In genomic region chr5:59061377-59061776, GRCh38 we compare ENCODE assay signal across 1 cellular context.
TF ChIP-seq lines count a peak whose summit lies in the region.

No MANE protein-coding gene starts in this region.

TF ChIP-seq in HepG2, 621 proteins besides CTCF, POLR2A, EP300 and RAD21 (continued from another document and continues in another):
- TF ChIP-seq, protein P1, sequence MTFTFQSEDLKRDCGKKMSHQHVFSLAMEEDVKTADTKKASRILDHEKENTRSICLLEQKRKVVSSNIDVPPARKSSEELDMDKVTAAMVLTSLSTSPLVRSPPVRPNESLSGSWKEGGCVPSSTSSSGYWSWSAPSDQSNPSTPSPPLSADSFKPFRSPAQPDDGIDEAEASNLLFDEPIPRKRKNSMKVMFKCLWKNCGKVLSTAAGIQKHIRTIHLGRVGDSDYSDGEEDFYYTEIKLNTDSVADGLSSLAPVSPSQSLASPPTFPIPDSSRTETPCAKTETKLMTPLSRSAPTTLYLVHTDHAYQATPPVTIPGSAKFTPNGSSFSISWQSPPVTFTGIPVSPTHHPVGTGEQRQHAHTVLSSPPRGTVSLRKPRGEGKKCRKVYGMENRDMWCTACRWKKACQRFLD (CRISPR knock-in tag; IDR thresholded peaks at IDR 0.05; ENCODE audit: borderline replicate concordance): no peak
- TF ChIP-seq, protein P2, sequence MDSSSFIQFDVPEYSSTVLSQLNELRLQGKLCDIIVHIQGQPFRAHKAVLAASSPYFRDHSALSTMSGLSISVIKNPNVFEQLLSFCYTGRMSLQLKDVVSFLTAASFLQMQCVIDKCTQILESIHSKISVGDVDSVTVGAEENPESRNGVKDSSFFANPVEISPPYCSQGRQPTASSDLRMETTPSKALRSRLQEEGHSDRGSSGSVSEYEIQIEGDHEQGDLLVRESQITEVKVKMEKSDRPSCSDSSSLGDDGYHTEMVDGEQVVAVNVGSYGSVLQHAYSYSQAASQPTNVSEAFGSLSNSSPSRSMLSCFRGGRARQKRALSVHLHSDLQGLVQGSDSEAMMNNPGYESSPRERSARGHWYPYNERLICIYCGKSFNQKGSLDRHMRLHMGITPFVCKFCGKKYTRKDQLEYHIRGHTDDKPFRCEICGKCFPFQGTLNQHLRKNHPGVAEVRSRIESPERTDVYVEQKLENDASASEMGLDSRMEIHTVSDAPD (CRISPR knock-in tag; IDR thresholded peaks at IDR 0.05): no peak
- TF ChIP-seq ZBTB3 (CRISPR knock-in tag; IDR thresholded peaks at IDR 0.05; ENCODE audit: borderline replicate concordance, low read depth) (no peak), USF2 (IDR thresholded peaks at IDR 0.05; ENCODE audit: low read depth, low read length) (no peak), USF2 (CRISPR knock-in tag; IDR thresholded peaks at IDR 0.05; ENCODE audit: borderline replicate concordance) (no peak), MYC (CRISPR knock-in tag; IDR thresholded peaks at IDR 0.05; ENCODE audit: borderline replicate concordance) (no peak), NKX3-1 (CRISPR knock-in tag; IDR thresholded peaks at IDR 0.05) (no peak), MAF1 (CRISPR knock-in tag; IDR thresholded peaks at IDR 0.05; ENCODE audit: borderline replicate concordance) (no peak), ZMYM2 (CRISPR knock-in tag; IDR thresholded peaks at IDR 0.05) (no peak), ZNF83 (CRISPR knock-in tag; IDR thresholded peaks at IDR 0.05; ENCODE audit: borderline replicate concordance) (no peak), ZKSCAN1 (IDR thresholded peaks at IDR 0.05; ENCODE audit: low read length) (no peak), ZBTB2 (CRISPR knock-in tag; IDR thresholded peaks at IDR 0.05; ENCODE audit: low read depth) (no peak), FOXJ3 (CRISPR knock-in tag; IDR thresholded peaks at IDR 0.05; ENCODE audit: borderline replicate concordance) (peak; percentile 43; the same call in 1 of the 2 replicates), HNF4G (IDR thresholded peaks at IDR 0.05; ENCODE audit: borderline replicate concordance, low read depth, low read length) (no peak), HNF4G (CRISPR knock-in tag; IDR thresholded peaks at IDR 0.05; ENCODE audit: borderline replicate concordance, low read depth) (no peak), ADNP (CRISPR knock-in tag; IDR thresholded peaks at IDR 0.05) (no peak), RELA (CRISPR knock-in tag; IDR thresholded peaks at IDR 0.05) (no peak), LCORL (IDR thresholded peaks at IDR 0.05) (no peak), LCORL (CRISPR knock-in tag; IDR thresholded peaks at IDR 0.05) (no peak), TEF (CRISPR knock-in tag; IDR thresholded peaks at IDR 0.05) (no peak), MIER2 (CRISPR knock-in tag; IDR thresholded peaks at IDR 0.05) (no peak), ZNF580 (CRISPR knock-in tag; IDR thresholded peaks at IDR 0.05; ENCODE audit: borderline replicate concordance, low read depth) (no peak), XRCC5 (optimal IDR thresholded peaks at IDR 0.05; ENCODE audit: low read length) (no peak), ZNF367 (CRISPR knock-in tag; IDR thresholded peaks at IDR 0.05; ENCODE audit: borderline replicate concordance) (no peak), SAP130 (CRISPR knock-in tag; IDR thresholded peaks at IDR 0.05; ENCODE audit: low read depth) (peak; percentile 64), SOX6 (IDR thresholded peaks at IDR 0.05) (no peak), SOX6 (CRISPR knock-in tag; IDR thresholded peaks at IDR 0.05) (no peak; the same call in 1 of the 2 replicates), RXRA (CRISPR knock-in tag; IDR thresholded peaks at IDR 0.05) (no peak), CREB3 (CRISPR knock-in tag; IDR thresholded peaks at IDR 0.05) (no peak), ZNF644 (CRISPR knock-in tag; IDR thresholded peaks at IDR 0.05; ENCODE audit: low read depth) (no peak), CHCHD3 (CRISPR knock-in tag; IDR thresholded peaks at IDR 0.05) (no peak), KAT8 (CRISPR knock-in tag; IDR thresholded peaks at IDR 0.05) (no peak), SMYD3 (CRISPR knock-in tag; IDR thresholded peaks at IDR 0.05) (no peak), ZFP82 (CRISPR knock-in tag; IDR thresholded peaks at IDR 0.05; ENCODE audit: borderline replicate concordance) (no peak), ZNF34 (CRISPR knock-in tag; IDR thresholded peaks at IDR 0.05; ENCODE audit: borderline replicate concordance) (no peak), FOSL1 (CRISPR knock-in tag; IDR thresholded peaks at IDR 0.05; ENCODE audit: borderline replicate concordance) (peak; percentile 94), TMF1 (CRISPR knock-in tag; IDR thresholded peaks at IDR 0.05; ENCODE audit: low read depth) (no peak)
- TF ChIP-seq, protein P3, sequence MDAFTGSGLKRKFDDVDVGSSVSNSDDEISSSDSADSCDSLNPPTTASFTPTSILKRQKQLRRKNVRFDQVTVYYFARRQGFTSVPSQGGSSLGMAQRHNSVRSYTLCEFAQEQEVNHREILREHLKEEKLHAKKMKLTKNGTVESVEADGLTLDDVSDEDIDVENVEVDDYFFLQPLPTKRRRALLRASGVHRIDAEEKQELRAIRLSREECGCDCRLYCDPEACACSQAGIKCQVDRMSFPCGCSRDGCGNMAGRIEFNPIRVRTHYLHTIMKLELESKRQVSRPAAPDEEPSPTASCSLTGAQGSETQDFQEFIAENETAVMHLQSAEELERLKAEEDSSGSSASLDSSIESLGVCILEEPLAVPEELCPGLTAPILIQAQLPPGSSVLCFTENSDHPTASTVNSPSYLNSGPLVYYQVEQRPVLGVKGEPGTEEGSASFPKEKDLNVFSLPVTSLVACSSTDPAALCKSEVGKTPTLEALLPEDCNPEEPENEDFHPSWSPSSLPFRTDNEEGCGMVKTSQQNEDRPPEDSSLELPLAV (CRISPR knock-in tag; conservative IDR thresholded peaks at IDR 0.05; ENCODE audit: low read depth): no peak
- TF ChIP-seq, protein P4, sequence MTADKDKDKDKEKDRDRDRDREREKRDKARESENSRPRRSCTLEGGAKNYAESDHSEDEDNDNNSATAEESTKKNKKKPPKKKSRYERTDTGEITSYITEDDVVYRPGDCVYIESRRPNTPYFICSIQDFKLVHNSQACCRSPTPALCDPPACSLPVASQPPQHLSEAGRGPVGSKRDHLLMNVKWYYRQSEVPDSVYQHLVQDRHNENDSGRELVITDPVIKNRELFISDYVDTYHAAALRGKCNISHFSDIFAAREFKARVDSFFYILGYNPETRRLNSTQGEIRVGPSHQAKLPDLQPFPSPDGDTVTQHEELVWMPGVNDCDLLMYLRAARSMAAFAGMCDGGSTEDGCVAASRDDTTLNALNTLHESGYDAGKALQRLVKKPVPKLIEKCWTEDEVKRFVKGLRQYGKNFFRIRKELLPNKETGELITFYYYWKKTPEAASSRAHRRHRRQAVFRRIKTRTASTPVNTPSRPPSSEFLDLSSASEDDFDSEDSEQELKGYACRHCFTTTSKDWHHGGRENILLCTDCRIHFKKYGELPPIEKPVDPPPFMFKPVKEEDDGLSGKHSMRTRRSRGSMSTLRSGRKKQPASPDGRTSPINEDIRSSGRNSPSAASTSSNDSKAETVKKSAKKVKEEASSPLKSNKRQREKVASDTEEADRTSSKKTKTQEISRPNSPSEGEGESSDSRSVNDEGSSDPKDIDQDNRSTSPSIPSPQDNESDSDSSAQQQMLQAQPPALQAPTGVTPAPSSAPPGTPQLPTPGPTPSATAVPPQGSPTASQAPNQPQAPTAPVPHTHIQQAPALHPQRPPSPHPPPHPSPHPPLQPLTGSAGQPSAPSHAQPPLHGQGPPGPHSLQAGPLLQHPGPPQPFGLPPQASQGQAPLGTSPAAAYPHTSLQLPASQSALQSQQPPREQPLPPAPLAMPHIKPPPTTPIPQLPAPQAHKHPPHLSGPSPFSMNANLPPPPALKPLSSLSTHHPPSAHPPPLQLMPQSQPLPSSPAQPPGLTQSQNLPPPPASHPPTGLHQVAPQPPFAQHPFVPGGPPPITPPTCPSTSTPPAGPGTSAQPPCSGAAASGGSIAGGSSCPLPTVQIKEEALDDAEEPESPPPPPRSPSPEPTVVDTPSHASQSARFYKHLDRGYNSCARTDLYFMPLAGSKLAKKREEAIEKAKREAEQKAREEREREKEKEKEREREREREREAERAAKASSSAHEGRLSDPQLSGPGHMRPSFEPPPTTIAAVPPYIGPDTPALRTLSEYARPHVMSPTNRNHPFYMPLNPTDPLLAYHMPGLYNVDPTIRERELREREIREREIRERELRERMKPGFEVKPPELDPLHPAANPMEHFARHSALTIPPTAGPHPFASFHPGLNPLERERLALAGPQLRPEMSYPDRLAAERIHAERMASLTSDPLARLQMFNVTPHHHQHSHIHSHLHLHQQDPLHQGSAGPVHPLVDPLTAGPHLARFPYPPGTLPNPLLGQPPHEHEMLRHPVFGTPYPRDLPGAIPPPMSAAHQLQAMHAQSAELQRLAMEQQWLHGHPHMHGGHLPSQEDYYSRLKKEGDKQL (CRISPR knock-in tag; IDR thresholded peaks at IDR 0.05; ENCODE audit: low read depth): peak; percentile 49; the same call in 1 of the 2 replicates
- TF ChIP-seq, protein P5, sequence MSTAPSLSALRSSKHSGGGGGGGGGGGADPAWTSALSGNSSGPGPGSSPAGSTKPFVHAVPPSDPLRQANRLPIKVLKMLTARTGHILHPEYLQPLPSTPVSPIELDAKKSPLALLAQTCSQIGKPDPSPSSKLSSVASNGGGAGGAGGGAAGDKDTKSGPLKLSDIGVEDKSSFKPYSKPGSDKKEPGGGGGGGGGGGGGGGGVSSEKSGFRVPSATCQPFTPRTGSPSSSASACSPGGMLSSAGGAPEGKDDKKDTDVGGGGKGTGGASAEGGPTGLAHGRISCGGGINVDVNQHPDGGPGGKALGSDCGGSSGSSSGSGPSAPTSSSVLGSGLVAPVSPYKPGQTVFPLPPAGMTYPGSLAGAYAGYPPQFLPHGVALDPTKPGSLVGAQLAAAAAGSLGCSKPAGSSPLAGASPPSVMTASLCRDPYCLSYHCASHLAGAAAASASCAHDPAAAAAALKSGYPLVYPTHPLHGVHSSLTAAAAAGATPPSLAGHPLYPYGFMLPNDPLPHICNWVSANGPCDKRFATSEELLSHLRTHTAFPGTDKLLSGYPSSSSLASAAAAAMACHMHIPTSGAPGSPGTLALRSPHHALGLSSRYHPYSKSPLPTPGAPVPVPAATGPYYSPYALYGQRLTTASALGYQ (CRISPR knock-in tag; IDR thresholded peaks at IDR 0.05): peak; percentile 55; the same call in 1 of the 2 replicates
- TF ChIP-seq, protein P6, sequence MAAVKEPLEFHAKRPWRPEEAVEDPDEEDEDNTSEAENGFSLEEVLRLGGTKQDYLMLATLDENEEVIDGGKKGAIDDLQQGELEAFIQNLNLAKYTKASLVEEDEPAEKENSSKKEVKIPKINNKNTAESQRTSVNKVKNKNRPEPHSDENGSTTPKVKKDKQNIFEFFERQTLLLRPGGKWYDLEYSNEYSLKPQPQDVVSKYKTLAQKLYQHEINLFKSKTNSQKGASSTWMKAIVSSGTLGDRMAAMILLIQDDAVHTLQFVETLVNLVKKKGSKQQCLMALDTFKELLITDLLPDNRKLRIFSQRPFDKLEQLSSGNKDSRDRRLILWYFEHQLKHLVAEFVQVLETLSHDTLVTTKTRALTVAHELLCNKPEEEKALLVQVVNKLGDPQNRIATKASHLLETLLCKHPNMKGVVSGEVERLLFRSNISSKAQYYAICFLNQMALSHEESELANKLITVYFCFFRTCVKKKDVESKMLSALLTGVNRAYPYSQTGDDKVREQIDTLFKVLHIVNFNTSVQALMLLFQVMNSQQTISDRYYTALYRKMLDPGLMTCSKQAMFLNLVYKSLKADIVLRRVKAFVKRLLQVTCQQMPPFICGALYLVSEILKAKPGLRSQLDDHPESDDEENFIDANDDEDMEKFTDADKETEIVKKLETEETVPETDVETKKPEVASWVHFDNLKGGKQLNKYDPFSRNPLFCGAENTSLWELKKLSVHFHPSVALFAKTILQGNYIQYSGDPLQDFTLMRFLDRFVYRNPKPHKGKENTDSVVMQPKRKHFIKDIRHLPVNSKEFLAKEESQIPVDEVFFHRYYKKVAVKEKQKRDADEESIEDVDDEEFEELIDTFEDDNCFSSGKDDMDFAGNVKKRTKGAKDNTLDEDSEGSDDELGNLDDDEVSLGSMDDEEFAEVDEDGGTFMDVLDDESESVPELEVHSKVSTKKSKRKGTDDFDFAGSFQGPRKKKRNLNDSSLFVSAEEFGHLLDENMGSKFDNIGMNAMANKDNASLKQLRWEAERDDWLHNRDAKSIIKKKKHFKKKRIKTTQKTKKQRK (IDR thresholded peaks at IDR 0.05; ENCODE audit: low read length): no peak
